In genomic region chr10:132521041-132521465, GRCh38 we compare ENCODE assay signal across 14 cellular contexts. TPM values are rescaled to one million over a fixed set of nuclear protein-coding genes. Genes with fewer than 3 reads are reported as not detected.
DNase-seq lines count a peak whose midpoint lies in the region; ATAC-seq and TF ChIP-seq lines count a peak whose summit lies in the region.
"Had no signal": no experiment of that assay in that cellular context is flagged by ENCODE, and none has a peak within 500 bp of the region (broad histone marks: within the 10 kb centered on the region; RNA-seq: fewer than 3 reads in every experiment).

No MANE protein-coding gene starts in this region.

- no peak for TF ChIP-seq CTCF in fibroblast of lung (conservative IDR thresholded peaks at IDR 0.05 in 1 of 2, IDR thresholded peaks at IDR 0.05 in 1 of 2; ENCODE audit: low read depth in 1 of 2, low read length in 2 of 2)
- no peak for TF ChIP-seq CTCF in ovary (IDR thresholded peaks at IDR 0.05)

- no peak overlapping the region for H3K4me2 ChIP-seq in fibroblast of lung (ENCODE audit: extremely low read depth, insufficient read depth, low read length)

- no peak overlapping the region for H3K4me3 ChIP-seq in fibroblast of lung (replicated peaks in 1 of 4; ENCODE audit: control extremely low read depth in 1 of 4, insufficient read depth in 1 of 4, low read depth in 3 of 4, low read length in 4 of 4)
- H3K4me3 ChIP-seq in ovary, result no peak overlapping the region

- H3K27ac ChIP-seq in fibroblast of lung (ENCODE audit: insufficient read depth, low read length) (peak overlapping the region; percentile 59), ovary (peak overlapping the region; percentile 16 to 62)

- TF ChIP-seq POLR2A in ovary (IDR thresholded peaks at IDR 0.05), result no peak

- no peaks in the 10 kb centered on the region for H3K9me3 ChIP-seq in fibroblast of lung (ENCODE audit: control insufficient read depth, insufficient read depth, low read depth, low read length)
- no peaks in the 10 kb centered on the region for H3K9me3 ChIP-seq in ovary

- H3K79me2 ChIP-seq in fibroblast of lung (ENCODE audit: control insufficient read depth, insufficient read depth, low read length), result no peaks in the 10 kb centered on the region

- WGBS in ovary, 3 donors, result 34 to 47% (median 41%) methylated on average over 12 to 14 of the region's 14 CpGs

- peak overlapping the region; percentile 34 for H3K9ac ChIP-seq in fibroblast of lung (ENCODE audit: insufficient read depth, low read length)

- TF ChIP-seq EP300 in ovary (IDR thresholded peaks at IDR 0.05), result no peak

- H3K4me1 ChIP-seq in fibroblast of lung (ENCODE audit: control insufficient read depth, extremely low read depth, insufficient read depth, low read length) (peaks cover 47% of the 10 kb centered on the region), ovary (ENCODE audit: insufficient read depth) (peaks cover 38% of the 10 kb centered on the region)

- H3K36me3 ChIP-seq in fibroblast of lung (ENCODE audit: control insufficient read depth, insufficient read depth, low read length), result no peaks in the 10 kb centered on the region
- no peaks in the 10 kb centered on the region for H3K36me3 ChIP-seq in ovary

- no peaks in the 10 kb centered on the region for H4K20me1 ChIP-seq in fibroblast of lung (ENCODE audit: control insufficient read depth, extremely low read depth, insufficient read depth, low read length)

- ATAC-seq in GM19455 (IDR thresholded peaks at IDR 0.05; ENCODE audit: unreplicated experiment), result no peak
- ATAC-seq in HG03135 (IDR thresholded peaks at IDR 0.05; ENCODE audit: unreplicated experiment), result no peak
- ATAC-seq: activated T-cell treated with anti-CD3 and anti-CD28 coated beads, Interleukin-2, amount 50 U/mL, for 4 hours had no signal

- intact Hi-C loops in ovary (cut with DNase I), result loop anchor here in 1 of 4 donors (2.0 kb wide), 1 partner anchor 56 kb away; no protein-coding TSS in a partner anchor

- DNase-seq in activated gamma-delta T cell treated with Interleukin-2 at 50 U/mL for 16 hours, result peak; percentile 2
- DNase-seq in activated gamma-delta T cell (lab: John Stamatoyannopoulos, UW), result no peak
- DNase-seq in fibroblast of lung (ENCODE audit: low read depth in 2 of 2), result no peak
- peak in 4 of 5 donors; percentile 27 to 50 (median 48) for DNase-seq in ovary
- DNase-seq in ureter (ENCODE audit: low spot score), result peak; percentile 42
- DNase-seq in NCI-H1694 treated with DMSO at 0.1 percent for 48 hours (lab: John Stamatoyannopoulos, UW), result no peak
- DNase-seq: activated CD4-positive, alpha-beta T cell treated with anti-CD3 and anti-CD28 coated beads, Interleukin-2, amount 10 ng/mL, durations not matched to agents 7 days and 5 days; activated T-cell treated with anti-CD3 and anti-CD28 coated beads, Interleukin-2, amount 50 U/mL, for 4 hours; anterior cingulate cortex; GDM1; NCI-H748 treated with DMSO at 0.1 percent for 48 hours; T-helper 9 cell had no signal

- no peak overlapping the region for H2AFZ ChIP-seq in fibroblast of lung (ENCODE audit: low read length)

- no peaks in the 10 kb centered on the region for H3K27me3 ChIP-seq in fibroblast of lung (ENCODE audit: control insufficient read depth, insufficient read depth, low read length)
- H3K27me3 ChIP-seq in ovary, result no peaks in the 10 kb centered on the region

RNA-seq across cellular contexts. Expression of gene INPP5A, which starts 16.5 kb away (rescaled TPM):
- total RNA-seq in fibroblast of lung, result 21.1 and 24.6 TPM in 2 replicates
- 36.3 and 39.9 TPM in 2 replicates for polyA plus RNA-seq in fibroblast of lung
- polyA plus RNA-seq in fibroblast of lung (2012), result 28.9 and 30.0 TPM in 2 replicates
- 25.3 and 34.8 TPM in 2 replicates for polyA minus RNA-seq in fibroblast of lung (ENCODE audit: low replicate concordance)
- 10 to 100 TPM; 19.8 to 41.2 (median 35.3) TPM for total RNA-seq in ovary
- polyA plus RNA-seq in ovary, result 10 to 100 TPM; 20.2 to 41.2 TPM
- 63.5 TPM for total RNA-seq in ureter

Comparison
In these comparisons a context has a peak if more than half of its experiments do, and no peak if none do; other contexts are left out.
1. DNase-seq: peak in activated gamma-delta T cell treated with Interleukin-2 at 50 U/mL for 16 hours (single experiment), ovary (4 of 5) and ureter (single experiment); none in activated gamma-delta T cell (single experiment), fibroblast of lung (0 of 2) and NCI-H1694 treated with DMSO at 0.1 percent for 48 hours (single experiment).